ENCODE assay signal across 22 cellular contexts in genomic region chr11:100635194-100635593, GRCh38. TPM values are rescaled to one million over a fixed set of nuclear protein-coding genes. Genes with fewer than 3 reads are reported as not detected.
DNase-seq lines count a peak whose midpoint lies in the region; ATAC-seq, FAIRE-seq and TF ChIP-seq lines count a peak whose summit lies in the region.
"Had no signal": no experiment of that assay in that cellular context is flagged by ENCODE, and none has a peak within 500 bp of the region (broad histone marks: within the 10 kb centered on the region; RNA-seq: fewer than 3 reads in every experiment).

No MANE protein-coding gene starts in this region.

- H3K79me2 ChIP-seq in HepG2 (ENCODE audit: insufficient read depth, low read length) (no peaks in the 10 kb centered on the region), PC-9 (ENCODE audit: low read depth) (no peaks in the 10 kb centered on the region)

- no peak overlapping the region for H3K4me3 Mint-ChIP-seq in activated naive CD8-positive, alpha-beta T cell treated with anti-CD3 and anti-CD28 coated beads for 36 hours
- H3K4me3 Mint-ChIP-seq in naive thymus-derived CD4-positive, alpha-beta T cell, result no peak overlapping the region
- H3K4me3 Mint-ChIP-seq: B cell, CD14-positive monocyte had no signal

- no peaks in the 10 kb centered on the region for H3K9me2 ChIP-seq in PC-9 (ENCODE audit: insufficient read depth)

- intact Hi-C loops in HepG2 (cut with micrococcal nuclease; ENCODE audit: unreplicated experiment) (no loop called here), right lobe of liver (cut with DNase I) (no loop called here), PC-9 (cut with micrococcal nuclease; ENCODE audit: unreplicated experiment) (no loop called here), testis (cut with DNase I; ENCODE audit: low total_unique reads) (no loop called here)
- intact Hi-C loops in naive thymus-derived CD4-positive, alpha-beta T cell (cut with micrococcal nuclease), result no loop called here

- no peaks in the 10 kb centered on the region for H3K36me3 Mint-ChIP-seq in activated naive CD8-positive, alpha-beta T cell treated with anti-CD3 and anti-CD28 coated beads for 36 hours
- no peaks in the 10 kb centered on the region for H3K36me3 Mint-ChIP-seq in naive thymus-derived CD4-positive, alpha-beta T cell
- H3K36me3 Mint-ChIP-seq: CD14-positive monocyte had no signal

- TF ChIP-seq RAD21 in HepG2 (CRISPR knock-in tag; IDR thresholded peaks at IDR 0.05), result no peak

- no peaks in the 10 kb centered on the region for H3K9me3 ChIP-seq in HepG2 (ENCODE audit: low read length)
- H3K9me3 ChIP-seq in right lobe of liver, result no peaks in the 10 kb centered on the region
- H3K9me3 ChIP-seq in PC-9 (ENCODE audit: insufficient read depth, low read depth), result no peaks in the 10 kb centered on the region
- no peaks in the 10 kb centered on the region for H3K9me3 ChIP-seq in mesenchymal stem cell (ENCODE audit: control insufficient read depth, low read length)
- H3K9me3 ChIP-seq in testis, result no peaks in the 10 kb centered on the region
- no peaks in the 10 kb centered on the region for H3K9me3 ChIP-seq in naive thymus-derived CD4-positive, alpha-beta T cell (ENCODE audit: control insufficient read depth in 2 of 3, low read length in 3 of 3)

- no peak overlapping the region for H3K27ac Mint-ChIP-seq in activated naive CD8-positive, alpha-beta T cell treated with anti-CD3 and anti-CD28 coated beads for 36 hours
- no peak overlapping the region for H3K27ac Mint-ChIP-seq in naive thymus-derived CD4-positive, alpha-beta T cell
- H3K27ac Mint-ChIP-seq: B cell, CD14-positive monocyte had no signal

- H3K4me1 ChIP-seq in HepG2 (ENCODE audit: insufficient read depth, low read length) (peaks cover 19% of the 10 kb centered on the region), right lobe of liver (peaks cover 0 to 35% (median 10%) of the 10 kb centered on the region in 4 donors), PC-9 (replicated peaks; ENCODE audit: insufficient read depth) (no peaks in the 10 kb centered on the region), mesenchymal stem cell (ENCODE audit: control insufficient read depth, insufficient read depth, low read depth, low read length) (peaks cover 3% of the 10 kb centered on the region), testis (peaks cover 9% of the 10 kb centered on the region)
- H3K4me1 ChIP-seq in naive thymus-derived CD4-positive, alpha-beta T cell (ENCODE audit: control insufficient read depth in 2 of 2, insufficient read depth in 2 of 2, low read length in 2 of 2), result no peaks in the 10 kb centered on the region

- no peaks in the 10 kb centered on the region for H3K27me3 Mint-ChIP-seq in activated naive CD8-positive, alpha-beta T cell treated with anti-CD3 and anti-CD28 coated beads for 36 hours
- no peaks in the 10 kb centered on the region for H3K27me3 Mint-ChIP-seq in naive thymus-derived CD4-positive, alpha-beta T cell

- BruUV-seq in HepG2 (replicated peaks; lab: Mats Ljungman, UMichigan) (no TSS peak), PC-9 (replicated peaks; lab: Mats Ljungman, UMichigan) (no TSS peak)

- POLR2A ChIA-PET in HepG2 (lab: Yijun Ruan, JAX), result no interaction called here
- POLR2A ChIA-PET in PC-9 (lab: Charles Lee; ENCODE audit: unreplicated experiment), result no interaction called here
- POLR2A ChIA-PET in HEK293T (lab: Yijun Ruan, JAX), result no interaction called here
- POLR2A ChIA-PET in naive thymus-derived CD4-positive, alpha-beta T cell (lab: Charles Lee), result no interaction called here

- no peak for TF ChIP-seq EP300 in HepG2 (IDR thresholded peaks at IDR 0.05; ENCODE audit: low read depth in 2 of 2, low read length in 2 of 2)
- no peak for TF ChIP-seq EP300 in HepG2 (CRISPR knock-in tag; IDR thresholded peaks at IDR 0.05; ENCODE audit: borderline replicate concordance)

- H4K91ac ChIP-seq in mesenchymal stem cell (ENCODE audit: low read length), result no peak overlapping the region

- TF ChIP-seq CTCF in HepG2 (CRISPR knock-in tag; IDR thresholded peaks at IDR 0.05) (no peak), right lobe of liver (IDR thresholded peaks at IDR 0.05) (no peak), PC-9 (conservative IDR thresholded peaks at IDR 0.05) (no peak), testis (IDR thresholded peaks at IDR 0.05) (no peak)

- ATAC-seq in HepG2 (no peak), right lobe of liver (no peak)
- no peak for ATAC-seq in naive thymus-derived CD4-positive, alpha-beta T cell

- no peak overlapping the region for H2AFZ ChIP-seq in HepG2 (ENCODE audit: low read length)
- 0 out of 2 replicates have a peak overlapping the region, but pooled peaks have one; percentile 9 for H2AFZ ChIP-seq in PC-9
- no peak overlapping the region for H2AFZ ChIP-seq in mesenchymal stem cell (ENCODE audit: low read depth, low read length)

- no peak overlapping the region for H2BK120ac ChIP-seq in mesenchymal stem cell (ENCODE audit: low read depth, low read length)

- H2AK5ac ChIP-seq in mesenchymal stem cell (ENCODE audit: low read length, severe bottlenecking), result no peak overlapping the region

- no peaks in the 10 kb centered on the region for H3K79me1 ChIP-seq in mesenchymal stem cell (replicated peaks; ENCODE audit: low read length, poor library complexity, severe bottlenecking)

- H3K27me3 ChIP-seq in HepG2 (ENCODE audit: control insufficient read depth in 1 of 2, insufficient read depth in 2 of 2, low read length in 2 of 2) (no peaks in the 10 kb centered on the region), right lobe of liver (no peaks in the 10 kb centered on the region), PC-9 (ENCODE audit: insufficient read depth, low read depth) (no peaks in the 10 kb centered on the region), mesenchymal stem cell (ENCODE audit: control insufficient read depth in 1 of 2, insufficient read depth in 1 of 2, low read length in 2 of 2) (no peaks in the 10 kb centered on the region), testis (no peaks in the 10 kb centered on the region)
- H3K27me3 ChIP-seq in naive thymus-derived CD4-positive, alpha-beta T cell (ENCODE audit: control insufficient read depth in 2 of 2, insufficient read depth in 2 of 2, low read length in 2 of 2), result no peaks in the 10 kb centered on the region

- in situ Hi-C loops in HepG2 (cut with HindIII; ENCODE audit: extremely low pct_ligation_motif_present, low pct_unique_long_range_greater_than_20kb), result no loop called here

- H3K23ac ChIP-seq in mesenchymal stem cell (ENCODE audit: low read length in 2 of 2), result no peak overlapping the region

- no peak overlapping the region for H3K4me3 ChIP-seq in HepG2 (replicated peaks in 1 of 3; ENCODE audit: insufficient read depth in 1 of 3, low read depth in 2 of 3, low read length in 3 of 3)
- H3K4me3 ChIP-seq in right lobe of liver, result no peak overlapping the region
- H3K4me3 ChIP-seq in PC-9, result no peak overlapping the region
- no peak overlapping the region for H3K4me3 ChIP-seq in mesenchymal stem cell (ENCODE audit: insufficient read depth in 1 of 2, low read depth in 1 of 2, low read length in 2 of 2)
- no peak overlapping the region for H3K4me3 ChIP-seq in testis
- no peak overlapping the region for H3K4me3 ChIP-seq in naive thymus-derived CD4-positive, alpha-beta T cell (ENCODE audit: low read length)
- H3K4me3 ChIP-seq: SK-N-MC had no signal

- H3K27ac ChIP-seq in HepG2 (ENCODE audit: extremely low read length, insufficient read depth, low read length) (no peak overlapping the region), right lobe of liver (no peak overlapping the region), PC-9 (no peak overlapping the region), mesenchymal stem cell (ENCODE audit: low read length, poor library complexity, severe bottlenecking) (no peak overlapping the region), testis (no peak overlapping the region)
- H3K27ac ChIP-seq in naive thymus-derived CD4-positive, alpha-beta T cell (ENCODE audit: low read depth, low read length), result no peak overlapping the region
- H3K27ac ChIP-seq: SK-N-MC had no signal

- TF ChIP-seq POLR2A in HepG2 (IDR thresholded peaks at IDR 0.05; ENCODE audit: insufficient read depth in 1 of 2, low read depth in 2 of 2, low read length in 2 of 2) (no peak), right lobe of liver (IDR thresholded peaks at IDR 0.05) (no peak), testis (IDR thresholded peaks at IDR 0.05) (no peak)

- peak overlapping the region in 1 of 2 experiments; percentile 4 for H3K18ac ChIP-seq in mesenchymal stem cell (ENCODE audit: low read depth in 1 of 2, low read length in 2 of 2)

- no peak overlapping the region for H3K4ac ChIP-seq in mesenchymal stem cell (ENCODE audit: low read depth in 1 of 2, low read length in 2 of 2)

- CTCF ChIA-PET in HepG2 (lab: Yijun Ruan, JAX; ENCODE audit: low intra/inter-chr PET ratio, low total read pairs), result no interaction called here
- CTCF ChIA-PET in PC-9 (lab: Charles Lee), result no interaction called here
- CTCF ChIA-PET in HEK293T (lab: Yijun Ruan, JAX), result no interaction called here
- CTCF ChIA-PET in naive thymus-derived CD4-positive, alpha-beta T cell (lab: Charles Lee), result no interaction called here

- no peak overlapping the region for H2BK5ac ChIP-seq in mesenchymal stem cell (ENCODE audit: low read depth, low read length, poor library complexity, severe bottlenecking)

- H2BK15ac ChIP-seq in mesenchymal stem cell (ENCODE audit: low read depth, poor library complexity, severe bottlenecking), result no peak overlapping the region

- H3K9me3 Mint-ChIP-seq in activated naive CD8-positive, alpha-beta T cell treated with anti-CD3 and anti-CD28 coated beads for 36 hours, result peaks cover 2% of the 10 kb centered on the region
- H3K9me3 Mint-ChIP-seq in naive thymus-derived CD4-positive, alpha-beta T cell, result peaks cover 0 to 17% (median 5%) of the 10 kb centered on the region in 11 donors

- no peaks in the 10 kb centered on the region for H3K4me1 Mint-ChIP-seq in activated naive CD8-positive, alpha-beta T cell treated with anti-CD3 and anti-CD28 coated beads for 36 hours
- no peaks in the 10 kb centered on the region for H3K4me1 Mint-ChIP-seq in naive thymus-derived CD4-positive, alpha-beta T cell
- H3K4me1 Mint-ChIP-seq: B cell, CD14-positive monocyte had no signal

- H3K4me2 ChIP-seq in HepG2 (ENCODE audit: low read depth, low read length), result peak overlapping the region; percentile 5; the same call in 1 of the 2 replicates
- no peak overlapping the region for H3K4me2 ChIP-seq in PC-9
- no peak overlapping the region for H3K4me2 ChIP-seq in mesenchymal stem cell (ENCODE audit: low read length, poor library complexity, severe bottlenecking)

- H4K20me1 ChIP-seq in HepG2 (ENCODE audit: insufficient read depth, low read length), result no peaks in the 10 kb centered on the region
- H4K20me1 ChIP-seq in PC-9 (ENCODE audit: insufficient read depth), result no peaks in the 10 kb centered on the region

- peak overlapping the region; percentile 8 for H4K8ac ChIP-seq in mesenchymal stem cell (ENCODE audit: low read length)

- no peak overlapping the region for H2BK12ac ChIP-seq in mesenchymal stem cell (ENCODE audit: low read length in 2 of 2)

- no peak overlapping the region for H3K14ac ChIP-seq in mesenchymal stem cell (ENCODE audit: low read length in 2 of 2)

- no peaks in the 10 kb centered on the region for H3F3A ChIP-seq in PC-9 (ENCODE audit: insufficient read depth, low read depth)

- FAIRE-seq in HepG2 (lab: Jason Lieb, UNC), result no peak
- FAIRE-seq: A204.1, GM19239 had no signal

- no peaks in the 10 kb centered on the region for H3K36me3 ChIP-seq in HepG2 (replicated peaks in 1 of 2; ENCODE audit: control insufficient read depth in 1 of 2, insufficient read depth in 2 of 2, low read length in 2 of 2)
- H3K36me3 ChIP-seq in right lobe of liver, result no peaks in the 10 kb centered on the region
- no peaks in the 10 kb centered on the region for H3K36me3 ChIP-seq in PC-9 (ENCODE audit: low read depth)
- H3K36me3 ChIP-seq in mesenchymal stem cell (ENCODE audit: control insufficient read depth in 1 of 2, insufficient read depth in 2 of 2, low read depth in 1 of 2, low read length in 2 of 2), result no peaks in the 10 kb centered on the region
- no peaks in the 10 kb centered on the region for H3K36me3 ChIP-seq in testis (ENCODE audit: low read depth, missing control alignments)
- no peaks in the 10 kb centered on the region for H3K36me3 ChIP-seq in naive thymus-derived CD4-positive, alpha-beta T cell (ENCODE audit: control insufficient read depth in 2 of 3, insufficient read depth in 3 of 3, low read length in 3 of 3)

- DNase-seq in HepG2 (ENCODE audit: low spot score) (no peak), right lobe of liver (no peak), PC-9 (no peak), mesenchymal stem cell (no peak), testis (no peak), HEK293T (ENCODE audit: extremely low spot score) (no peak)
- no peak for DNase-seq in activated naive CD8-positive, alpha-beta T cell treated with anti-CD3 and anti-CD28 coated beads for 36 hours
- DNase-seq in naive thymus-derived CD4-positive, alpha-beta T cell, result no peak
- DNase-seq: EL, GF-D8, KBM-7, NCI-H1092, NCI-H1436 treated with DMSO at 0.1 percent for 48 hours, NCI-H1930, NCI-H226, NCI-H510A treated with DMSO at 0.1 percent for 48 hours, SHP77 had no signal

- H3K9ac ChIP-seq in HepG2 (ENCODE audit: insufficient read depth, low read depth, low read length) (no peak overlapping the region), mesenchymal stem cell (ENCODE audit: low read length) (no peak overlapping the region)

- 3% methylated on average over 3 of the region's 3 CpGs for WGBS in HepG2 (ENCODE audit: low lambda C conversion rate)
- WGBS in right lobe of liver (ENCODE audit: insufficient coverage, low coverage, low lambda C conversion rate, missing lambda C conversion rate), result 85% methylated on average over 3 of the region's 3 CpGs
- 52% methylated on average over 3 of the region's 3 CpGs for WGBS in mesenchymal stem cell
- 86 to 88% methylated on average over 3 of the region's 3 CpGs for WGBS in testis, 2 donors

RNA-seq across cellular contexts. Expression of gene ARHGAP42, which starts 51.9 kb away (rescaled TPM):
- 4.3 and 4.8 TPM in 2 replicates for total RNA-seq in HepG2 (2016; rRNA removed; fragmentation: Illumina TruSeq; extraction: Trizol)
- total RNA-seq in HepG2 (2016; cell fraction: cytosol; rRNA removed; fragmentation: Illumina TruSeq; extraction: Trizol; ENCODE audit: low read depth), result 1.1 and 1.9 TPM in 2 replicates
- 4.6 and 5.0 TPM in 2 replicates for total RNA-seq in HepG2 (2016; cell fraction: insoluble cytoplasmic fraction; rRNA removed; fragmentation: Illumina TruSeq; extraction: Trizol)
- total RNA-seq in HepG2 (2016; cell fraction: membrane; rRNA removed; fragmentation: Illumina TruSeq; extraction: Trizol), result 2.0 and 2.2 TPM in 2 replicates
- 5.8 and 7.5 TPM in 2 replicates for total RNA-seq in HepG2 (2016; cell fraction: nucleus; rRNA removed; fragmentation: Illumina TruSeq; extraction: Trizol)
- 2.5 and 2.7 TPM in 2 replicates for polyA plus RNA-seq in HepG2 (2011; rRNA removed)
- 1.1 and 2.3 TPM in 2 replicates for polyA plus RNA-seq in HepG2 (2011; cell fraction: cytosol; rRNA removed)
- 2.3 and 2.4 TPM in 2 replicates for polyA plus RNA-seq in HepG2 (2011; cell fraction: nucleus; rRNA removed)
- polyA plus RNA-seq in HepG2 (2012), result 1.4 and 2.0 TPM in 2 replicates
- polyA plus RNA-seq in HepG2 (2016; cell fraction: cytosol; fragmentation: Illumina TruSeq; extraction: Trizol; ENCODE audit: low read depth), result 0.18 and 0.35 TPM in 2 replicates
- polyA plus RNA-seq in HepG2 (2016; cell fraction: insoluble cytoplasmic fraction; fragmentation: Illumina TruSeq; extraction: Trizol; ENCODE audit: low read depth), result 3.1 and 3.6 TPM in 2 replicates
- polyA plus RNA-seq in HepG2 (2016; cell fraction: membrane; fragmentation: Illumina TruSeq; extraction: Trizol; ENCODE audit: low read depth), result 0.64 and 0.72 TPM in 2 replicates
- polyA plus RNA-seq in HepG2 (2016; cell fraction: nucleus; fragmentation: Illumina TruSeq; extraction: Trizol; ENCODE audit: insufficient read depth, low read depth), result 3.7 and 4.6 TPM in 2 replicates
- polyA minus RNA-seq in HepG2 (2011; rRNA and poly(A)+ RNA removed; ENCODE audit: low replicate concordance), result 1.2 and 6.8 TPM in 2 replicates
- polyA minus RNA-seq in HepG2 (2011; cell fraction: cytosol; rRNA and poly(A)+ RNA removed), result 2.6 and 4.1 TPM in 2 replicates
- polyA minus RNA-seq in HepG2 (2011; cell fraction: nucleus; rRNA and poly(A)+ RNA removed), result 8.9 and 13.4 TPM in 2 replicates
- total RNA-seq in right lobe of liver, result 10 to 100 TPM in 4 of 6 experiments, 1 to 10 TPM in 2; 8.7 to 15.8 (median 13.1) TPM
- 12.8 and 16.1 TPM in 2 replicates for total RNA-seq in PC-9 (2021)
- polyA plus RNA-seq in mesenchymal stem cell (2013, experiment 1 of 2), result 13.3 TPM
- 15.6 TPM for polyA plus RNA-seq in mesenchymal stem cell (2013, experiment 2 of 2)
- total RNA-seq in testis, result 10 to 100 TPM in 1 of 2 donors, 1 to 10 TPM in 1; 9.8 to 12.1 TPM
- polyA plus RNA-seq in testis (ENCODE audit: insufficient read depth, low read depth, low replicate concordance), result 10.4 TPM
- under 1 TPM; 0.22 to 0.58 TPM for total RNA-seq in activated naive CD8-positive, alpha-beta T cell treated with anti-CD3 and anti-CD28 coated beads for 36 hours
- under 1 TPM in 3 of 5 experiments, not detected in 2; 0.05 to 0.66 (median 0.21) TPM for total RNA-seq in naive thymus-derived CD4-positive, alpha-beta T cell
- polyA plus RNA-seq in naive thymus-derived CD4-positive, alpha-beta T cell, result not detected
- polyA plus RNA-seq: CD14-positive monocyte had no signal
